In the genomic region with DNA sequence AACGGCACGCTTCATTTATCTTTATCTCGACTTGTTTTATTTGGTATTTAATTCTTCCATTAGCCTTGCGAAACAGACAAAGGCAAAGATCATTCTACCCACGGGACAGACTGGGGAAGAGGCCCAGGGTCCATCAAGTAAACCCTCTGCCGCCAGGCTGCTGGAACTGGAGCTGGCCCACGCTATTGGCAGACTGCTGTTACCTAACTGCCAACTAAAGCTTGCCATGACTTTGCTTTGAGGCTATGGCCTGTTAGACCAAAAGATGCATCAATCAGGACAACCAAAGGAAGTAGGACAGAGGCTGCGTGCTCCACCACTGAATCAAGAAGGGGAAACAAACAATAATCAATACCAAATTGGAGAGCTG, we compare ENCODE assay signal across 1 cellular context.
TF ChIP-seq lines count a peak whose summit lies in the region.

No MANE protein-coding gene starts in this region.

TF ChIP-seq in endothelial cell of umbilical vein, 7 proteins besides CTCF, POLR2A, EP300 and RAD21:
- TF ChIP-seq GATA2 (IDR thresholded peaks at IDR 0.05; ENCODE audit: insufficient read depth, insufficient read length, low read depth, low read length), result no peak
- no peak for TF ChIP-seq FOS (IDR thresholded peaks at IDR 0.05; ENCODE audit: borderline replicate concordance, insufficient read depth, low read length)
- TF ChIP-seq, protein P1, sequence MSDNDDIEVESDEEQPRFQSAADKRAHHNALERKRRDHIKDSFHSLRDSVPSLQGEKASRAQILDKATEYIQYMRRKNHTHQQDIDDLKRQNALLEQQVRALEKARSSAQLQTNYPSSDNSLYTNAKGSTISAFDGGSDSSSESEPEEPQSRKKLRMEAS (IDR thresholded peaks at IDR 0.05; ENCODE audit: insufficient read depth, insufficient read length), result no peak
- no peak for TF ChIP-seq EZH2 (IDR thresholded peaks at IDR 0.05; ENCODE audit: borderline replicate concordance, low read depth, low read length, severe bottlenecking)
- no peak for TF ChIP-seq JUN (IDR thresholded peaks at IDR 0.05; ENCODE audit: borderline replicate concordance, insufficient read depth, insufficient read length, low read depth)
- no peak for TF ChIP-seq MYC (IDR thresholded peaks at IDR 0.05; ENCODE audit: low read depth, low read length)
- TF ChIP-seq POLR2AphosphoS5 (IDR thresholded peaks at IDR 0.05; ENCODE audit: insufficient read depth, low read depth, low read length), result no peak
